Comparison of ENCODE assay signal across 8 cellular contexts in genomic region chr14:49999216-49999761, GRCh38.
DNase-seq lines count a peak whose midpoint lies in the region; ATAC-seq, FAIRE-seq and TF ChIP-seq lines count a peak whose summit lies in the region.

No MANE protein-coding gene starts in this region.

- DNase-seq in GM10248 (ENCODE audit: extremely low spot score) (peak; percentile 84), H54 (ENCODE audit: insufficient read length, low spot score) (peak; percentile 59), MG63 (peak; percentile 81), dermis microvascular lymphatic vessel endothelial cell (ENCODE audit: low read depth in 2 of 2) (peak; percentile 45 to 83), SHP77 (lab: John Stamatoyannopoulos, UW) (no peak)
- DNase-seq in activated CD4-positive, alpha-beta T cell treated with anti-CD3 and anti-CD28 coated beads, Interleukin-2, amount 10 ng/mL, durations not matched to agents 7 days and 5 days = peak; percentile 81
- DNase-seq in stimulated activated naive CD8-positive, alpha-beta T cell treated with anti-CD3 and anti-CD28 coated beads, Interleukin-15, Interleukin-2, amounts not matched to agents 100 U/mL and 50 U/mL, for 24 hours = peak; percentile 84

- TF ChIP-seq CTCF in GM10248 (IDR thresholded peaks at IDR 0.05; ENCODE audit: control extremely low read depth, extremely low read depth, low read depth, missing control alignments) = no peak

- peaks cover 68% of the 10 kb centered on the region for H3K4me1 Mint-ChIP-seq in activated CD4-positive, alpha-beta T cell treated with anti-CD3 and anti-CD28 coated beads, Interleukin-2, amount 10 ng/mL, durations not matched to agents 7 days and 5 days

- CTCF ChIA-PET in GM10248 (lab: Yijun Ruan, JAX) = interaction anchor here (0.7 to 2.6 kb wide), 12 partner anchors 9 to 148 kb away, joined by 3 to 13 read pairs (median 4); no protein-coding TSS in a partner anchor
- CTCF ChIA-PET in activated CD4-positive, alpha-beta T cell treated with anti-CD3 and anti-CD28 coated beads, Interleukin-2, amount 10 ng/mL, durations not matched to agents 7 days and 5 days (lab: Charles Lee) = interaction anchor here (0.5 to 6.6 kb wide), 17 partner anchors 8 to 138 kb away, joined by 3 to 55 read pairs (median 5); partner anchors contain the start of gene ARF6

- no peaks in the 10 kb centered on the region for H3K9me3 Mint-ChIP-seq in activated CD4-positive, alpha-beta T cell treated with anti-CD3 and anti-CD28 coated beads, Interleukin-2, amount 10 ng/mL, durations not matched to agents 7 days and 5 days

- POLR2A ChIA-PET in GM10248 (lab: Yijun Ruan, JAX) = interaction anchor here (0.7 to 1.1 kb wide), 2 partner anchors 28 to 136 kb away, joined by 3 read pairs; no protein-coding TSS in a partner anchor
- POLR2A ChIA-PET in activated CD4-positive, alpha-beta T cell treated with anti-CD3 and anti-CD28 coated beads, Interleukin-2, amount 10 ng/mL, durations not matched to agents 7 days and 5 days (lab: Charles Lee) = interaction anchor here (1.0 to 4.1 kb wide), 4 partner anchors 9 to 137 kb away, joined by 5 to 29 read pairs (median 11); no protein-coding TSS in a partner anchor

- H3K9me3 ChIP-seq in MG63 (no peaks in the 10 kb centered on the region), mucosa of rectum (ENCODE audit: control insufficient read depth in 2 of 2, low read length in 2 of 2) (no peaks in the 10 kb centered on the region)

- peak overlapping the region; percentile 75 to 86 for H3K9ac ChIP-seq in mucosa of rectum (ENCODE audit: low read depth in 1 of 2, low read length in 2 of 2)

- H3K27me3 Mint-ChIP-seq in activated CD4-positive, alpha-beta T cell treated with anti-CD3 and anti-CD28 coated beads, Interleukin-2, amount 10 ng/mL, durations not matched to agents 7 days and 5 days = no peaks in the 10 kb centered on the region

- no peak for TF ChIP-seq POLR2A in H54 (IDR thresholded peaks at IDR 0.05; ENCODE audit: low read depth, low read length)

- H3K27ac ChIP-seq in mucosa of rectum (ENCODE audit: low read depth in 2 of 2, low read length in 2 of 2) = peak overlapping the region; percentile 96 to 100

- FAIRE-seq in H54 (lab: Jason Lieb, UNC) = peak; percentile 43

- H3K4me1 ChIP-seq in mucosa of rectum (ENCODE audit: control insufficient read depth in 2 of 2, insufficient read depth in 2 of 2, low read length in 2 of 2) = peaks cover 50 to 56% of the 10 kb centered on the region in 2 donors

- H3K4me3 Mint-ChIP-seq in activated CD4-positive, alpha-beta T cell treated with anti-CD3 and anti-CD28 coated beads, Interleukin-2, amount 10 ng/mL, durations not matched to agents 7 days and 5 days = peak overlapping the region; percentile 72

- H3K4me3 ChIP-seq in MG63 (no peak overlapping the region), mucosa of rectum (ENCODE audit: low read length in 2 of 2) (peak overlapping the region in 1 of 2 donors; percentile 10)

- peak; percentile 65 for ATAC-seq in stimulated activated naive CD8-positive, alpha-beta T cell treated with anti-CD3 and anti-CD28 coated beads, Interleukin-15, Interleukin-2, amounts not matched to agents 100 U/mL and 50 U/mL, for 24 hours

- peak overlapping the region; percentile 97 for H3K27ac Mint-ChIP-seq in activated CD4-positive, alpha-beta T cell treated with anti-CD3 and anti-CD28 coated beads, Interleukin-2, amount 10 ng/mL, durations not matched to agents 7 days and 5 days

- no peaks in the 10 kb centered on the region for H3K27me3 ChIP-seq in MG63
- H3K27me3 ChIP-seq in mucosa of rectum (ENCODE audit: control insufficient read depth in 2 of 2, insufficient read depth in 2 of 2, low read length in 2 of 2) = no peaks in the 10 kb centered on the region

- H3K36me3 ChIP-seq in MG63 (no peaks in the 10 kb centered on the region), mucosa of rectum (ENCODE audit: control insufficient read depth in 2 of 2, insufficient read depth in 2 of 2, low read length in 2 of 2) (no peaks in the 10 kb centered on the region)

- H3K36me3 Mint-ChIP-seq in activated CD4-positive, alpha-beta T cell treated with anti-CD3 and anti-CD28 coated beads, Interleukin-2, amount 10 ng/mL, durations not matched to agents 7 days and 5 days (ENCODE audit: low read depth) = no peaks in the 10 kb centered on the region

Comparison
In these comparisons a context has a peak if more than half of its experiments do, and no peak if none do; other contexts are left out.
1. DNase-seq: peak in GM10248 (single experiment), H54 (single experiment), MG63 (single experiment), activated CD4-positive, alpha-beta T cell treated with anti-CD3 and anti-CD28 coated beads, Interleukin-2, amount 10 ng/mL, durations not matched to agents 7 days and 5 days (single experiment), dermis microvascular lymphatic vessel endothelial cell (2 of 2) and stimulated activated naive CD8-positive, alpha-beta T cell treated with anti-CD3 and anti-CD28 coated beads, Interleukin-15, Interleukin-2, amounts not matched to agents 100 U/mL and 50 U/mL, for 24 hours (single experiment); none in SHP77 (0 of 2).